ENCODE assay signal across 8 cellular contexts in the genomic region with DNA sequence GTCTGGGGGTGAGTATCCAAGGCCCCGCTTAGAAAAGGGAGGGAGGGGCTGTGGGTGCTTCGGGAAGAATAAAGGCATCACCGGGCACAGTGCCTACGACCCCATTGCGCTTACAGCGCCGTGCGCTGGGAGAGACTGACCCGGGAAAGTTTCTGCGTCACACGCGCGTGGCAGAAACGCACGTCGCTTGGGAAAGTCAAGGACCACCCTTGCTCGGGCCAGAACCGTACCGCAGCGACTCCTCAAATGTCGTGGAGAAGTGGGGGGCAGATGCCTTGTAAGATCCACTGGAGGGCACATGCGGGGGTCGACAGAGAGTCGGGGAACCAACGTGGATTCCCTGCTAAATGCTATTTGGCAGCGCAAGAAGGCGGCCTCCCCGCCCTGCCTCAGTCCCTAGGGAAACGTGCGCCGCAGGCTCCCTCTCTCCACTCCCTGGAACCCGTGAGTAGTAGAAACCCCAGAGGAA. TPM values are rescaled to one million over a fixed set of nuclear protein-coding genes. Genes with fewer than 3 reads are reported as not detected.
DNase-seq lines count a peak whose midpoint lies in the region; ATAC-seq lines count a peak whose summit lies in the region.

No MANE protein-coding gene starts in this region.

- H3K9me3 ChIP-seq in SJSA1 (replicated peaks), result no peaks in the 10 kb centered on the region
- no peaks in the 10 kb centered on the region for H3K9me3 ChIP-seq in neuron (ENCODE audit: low read length)

- peak overlapping the region; percentile 55 for H3K27ac ChIP-seq in SJSA1

- H3K4me3 ChIP-seq in SJSA1, result peak overlapping the region; percentile 50
- peak overlapping the region; percentile 77 for H3K4me3 ChIP-seq in neuron (ENCODE audit: low read length)

- peak overlapping the region; percentile 59 for H2AFZ ChIP-seq in neuron (ENCODE audit: low read depth, low read length)

- H3K4me1 ChIP-seq in SJSA1 (replicated peaks) (peaks cover 10% of the 10 kb centered on the region; the same call in 1 of the 2 replicates), neuron (ENCODE audit: insufficient read depth, low read length) (peaks cover 25% of the 10 kb centered on the region)

- H3K27me3 ChIP-seq in SJSA1 (replicated peaks), result no peaks in the 10 kb centered on the region
- H3K27me3 ChIP-seq in neuron (ENCODE audit: insufficient read depth, low read length), result peaks cover 20% of the 10 kb centered on the region

- H3K36me3 ChIP-seq in SJSA1, result peaks cover 3% of the 10 kb centered on the region; the same call in 1 of the 2 replicates
- no peaks in the 10 kb centered on the region for H3K36me3 ChIP-seq in neuron (ENCODE audit: insufficient read depth, low read length)

- in situ Hi-C loops in ACHN (cut with HindIII; ENCODE audit: low pct_ligation_motif_present, low pct_unique_long_range_greater_than_20kb, low sequenced_read_pairs), result no loop called here
- in situ Hi-C loops in G401 (cut with HindIII; ENCODE audit: low sequenced_read_pairs), result no loop called here

- DNase-seq in ACHN (peak; percentile 32), SJSA1 (ENCODE audit: low read depth in 1 of 2, low spot score in 2 of 2) (peak in 1 of 2 experiments; percentile 44), globus pallidus (ENCODE audit: low spot score) (peak; percentile 41), G401 (ENCODE audit: low spot score) (no peak), NCI-H2107 (lab: John Stamatoyannopoulos, UW) (no peak)

- ATAC-seq in HG03039 (IDR thresholded peaks at IDR 0.05; ENCODE audit: unreplicated experiment) (no peak), GM21447 (IDR thresholded peaks at IDR 0.05; ENCODE audit: unreplicated experiment) (no peak)

RNA-seq across cellular contexts. Expression of gene ADAMTS9, which starts 2.4 kb away (rescaled TPM):
- total RNA-seq in SJSA1 (2014; rRNA removed; shearing (Covaris generic)), result 4.0 and 5.6 TPM in 2 replicates
- 0.06 TPM in 1 of 2 replicates, not detected in the other for total RNA-seq in G401 (2014; rRNA removed; shearing (Covaris generic))

Comparison
In these comparisons a context has a peak if more than half of its experiments do, and no peak if none do; other contexts are left out.
1. DNase-seq: peak in ACHN (single experiment) and globus pallidus (single experiment); none in G401 (single experiment) and NCI-H2107 (single experiment).